ENCODE assay signal across 9 cellular contexts in genomic region chr15:90859234-90860131, GRCh38. TPM values are rescaled to one million over a fixed set of nuclear protein-coding genes. Genes with fewer than 3 reads are reported as not detected.
DNase-seq lines count a peak whose midpoint lies in the region; ATAC-seq lines count a peak whose summit lies in the region.
"Had no signal": no experiment of that assay in that cellular context is flagged by ENCODE, and none has a peak within 500 bp of the region (broad histone marks: within the 10 kb centered on the region; RNA-seq: fewer than 3 reads in every experiment).

No MANE protein-coding gene starts in this region.

- H3K4me3 Mint-ChIP-seq in activated naive CD8-positive, alpha-beta T cell treated with anti-CD3 and anti-CD28 coated beads, Interleukin-2, amount 10 ng/mL, durations not matched to agents 7 days and 5 days = no peak overlapping the region
- no peak overlapping the region for H3K4me3 Mint-ChIP-seq in naive B cell

- H3K4me1 ChIP-seq in HUES48 (ENCODE audit: control insufficient read depth, insufficient read depth, low read length) = peaks cover 7% of the 10 kb centered on the region
- H3K4me1 ChIP-seq: breast epithelium had no signal

- H3K9ac ChIP-seq in HUES48 (ENCODE audit: low read depth, low read length) = no peak overlapping the region

- no peaks in the 10 kb centered on the region for H3K27me3 Mint-ChIP-seq in activated naive CD8-positive, alpha-beta T cell treated with anti-CD3 and anti-CD28 coated beads, Interleukin-2, amount 10 ng/mL, durations not matched to agents 7 days and 5 days
- no peaks in the 10 kb centered on the region for H3K27me3 Mint-ChIP-seq in naive B cell

- peak; percentile 3 for DNase-seq in DMS53 treated with DMSO at 0.1 percent for 48 hours (lab: John Stamatoyannopoulos, UW; ENCODE audit: unreplicated experiment)
- DNase-seq in activated naive CD8-positive, alpha-beta T cell treated with anti-CD3 and anti-CD28 coated beads, Interleukin-2, amount 10 ng/mL, durations not matched to agents 7 days and 5 days = no peak
- DNase-seq in naive B cell = no peak
- no peak for DNase-seq in NCI-H510A (lab: John Stamatoyannopoulos, UW)
- DNase-seq in SHP77 (lab: John Stamatoyannopoulos, UW) = no peak
- DNase-seq: kidney glomerular epithelial cell had no signal

- no peak for ATAC-seq in activated naive CD8-positive, alpha-beta T cell treated with anti-CD3 and anti-CD28 coated beads, Interleukin-2, amount 10 ng/mL, durations not matched to agents 7 days and 5 days (ENCODE audit: low read depth)
- ATAC-seq in naive B cell (ENCODE audit: low read depth in 2 of 2) (no peak), HG03342 (IDR thresholded peaks at IDR 0.05; ENCODE audit: unreplicated experiment) (no peak)

- H3K9me3 Mint-ChIP-seq in activated naive CD8-positive, alpha-beta T cell treated with anti-CD3 and anti-CD28 coated beads, Interleukin-2, amount 10 ng/mL, durations not matched to agents 7 days and 5 days = no peaks in the 10 kb centered on the region
- no peaks in the 10 kb centered on the region for H3K9me3 Mint-ChIP-seq in naive B cell

- H3K4me3 ChIP-seq in HUES48 (ENCODE audit: low read depth, low read length) = no peak overlapping the region
- H3K4me3 ChIP-seq: breast epithelium had no signal

- H3K36me3 Mint-ChIP-seq in activated naive CD8-positive, alpha-beta T cell treated with anti-CD3 and anti-CD28 coated beads, Interleukin-2, amount 10 ng/mL, durations not matched to agents 7 days and 5 days = no peaks in the 10 kb centered on the region
- no peaks in the 10 kb centered on the region for H3K36me3 Mint-ChIP-seq in naive B cell

- no peaks in the 10 kb centered on the region for H3K36me3 ChIP-seq in HUES48 (ENCODE audit: control insufficient read depth, insufficient read depth, low read length)
- H3K36me3 ChIP-seq: breast epithelium had no signal

- H3K27me3 ChIP-seq in HUES48 (ENCODE audit: control insufficient read depth, insufficient read depth, low read length) = no peaks in the 10 kb centered on the region
- H3K27me3 ChIP-seq: breast epithelium had no signal

- no peaks in the 10 kb centered on the region for H3K9me3 ChIP-seq in HUES48 (ENCODE audit: control insufficient read depth, insufficient read depth, low read length)
- H3K9me3 ChIP-seq: breast epithelium had no signal

- peak overlapping the region; percentile 47 for H3K27ac Mint-ChIP-seq in activated naive CD8-positive, alpha-beta T cell treated with anti-CD3 and anti-CD28 coated beads, Interleukin-2, amount 10 ng/mL, durations not matched to agents 7 days and 5 days
- peak overlapping the region in 4 of 6 donors; percentile 13 to 95 (median 48) for H3K27ac Mint-ChIP-seq in naive B cell

- POLR2A ChIA-PET in activated naive CD8-positive, alpha-beta T cell treated with anti-CD3 and anti-CD28 coated beads, Interleukin-2, amount 10 ng/mL, durations not matched to agents 7 days and 5 days (lab: Charles Lee) = interaction anchor here (0.5 to 1.5 kb wide), 7 partner anchors 8 to 195 kb away, joined by 3 to 6 read pairs (median 4); no protein-coding TSS in a partner anchor

- peak overlapping the region; percentile 81 for H3K27ac ChIP-seq in HUES48 (ENCODE audit: low read depth, low read length)

- H3K4me1 Mint-ChIP-seq in activated naive CD8-positive, alpha-beta T cell treated with anti-CD3 and anti-CD28 coated beads, Interleukin-2, amount 10 ng/mL, durations not matched to agents 7 days and 5 days = peaks cover 52% of the 10 kb centered on the region
- peaks cover 30 to 46% (median 45%) of the 10 kb centered on the region in 3 donors for H3K4me1 Mint-ChIP-seq in naive B cell

RNA-seq across cellular contexts. Expression of gene FURIN, which starts 8.9 kb away (rescaled TPM):
- 10 to 100 TPM; 62.2 to 63.5 TPM for total RNA-seq in activated naive CD8-positive, alpha-beta T cell treated with anti-CD3 and anti-CD28 coated beads, Interleukin-2, amount 10 ng/mL, durations not matched to agents 7 days and 5 days
- polyA plus RNA-seq in naive B cell (ENCODE audit: low read depth in 6 of 6) = 1 to 10 TPM; 3.7 to 9.8 (median 5.8) TPM

RNA-seq across cellular contexts. Expression of gene FES, which starts 24.8 kb away (rescaled TPM):
- total RNA-seq in activated naive CD8-positive, alpha-beta T cell treated with anti-CD3 and anti-CD28 coated beads, Interleukin-2, amount 10 ng/mL, durations not matched to agents 7 days and 5 days = 1 to 10 TPM; 6.2 to 7.5 TPM
- 10 to 100 TPM in 2 of 6 donors, 1 to 10 TPM in 4; 4.1 to 17.2 (median 7.9) TPM for polyA plus RNA-seq in naive B cell (ENCODE audit: low read depth in 6 of 6)

RNA-seq across cellular contexts. Expression of gene MAN2A2, which starts 43.6 kb away (rescaled TPM):
- total RNA-seq in activated naive CD8-positive, alpha-beta T cell treated with anti-CD3 and anti-CD28 coated beads, Interleukin-2, amount 10 ng/mL, durations not matched to agents 7 days and 5 days = 100 to 1,000 TPM; 108 to 111 TPM
- polyA plus RNA-seq in naive B cell (ENCODE audit: low read depth in 6 of 6) = 1 to 10 TPM; 1.4 to 8.9 (median 6.5) TPM
